In the genomic region with DNA sequence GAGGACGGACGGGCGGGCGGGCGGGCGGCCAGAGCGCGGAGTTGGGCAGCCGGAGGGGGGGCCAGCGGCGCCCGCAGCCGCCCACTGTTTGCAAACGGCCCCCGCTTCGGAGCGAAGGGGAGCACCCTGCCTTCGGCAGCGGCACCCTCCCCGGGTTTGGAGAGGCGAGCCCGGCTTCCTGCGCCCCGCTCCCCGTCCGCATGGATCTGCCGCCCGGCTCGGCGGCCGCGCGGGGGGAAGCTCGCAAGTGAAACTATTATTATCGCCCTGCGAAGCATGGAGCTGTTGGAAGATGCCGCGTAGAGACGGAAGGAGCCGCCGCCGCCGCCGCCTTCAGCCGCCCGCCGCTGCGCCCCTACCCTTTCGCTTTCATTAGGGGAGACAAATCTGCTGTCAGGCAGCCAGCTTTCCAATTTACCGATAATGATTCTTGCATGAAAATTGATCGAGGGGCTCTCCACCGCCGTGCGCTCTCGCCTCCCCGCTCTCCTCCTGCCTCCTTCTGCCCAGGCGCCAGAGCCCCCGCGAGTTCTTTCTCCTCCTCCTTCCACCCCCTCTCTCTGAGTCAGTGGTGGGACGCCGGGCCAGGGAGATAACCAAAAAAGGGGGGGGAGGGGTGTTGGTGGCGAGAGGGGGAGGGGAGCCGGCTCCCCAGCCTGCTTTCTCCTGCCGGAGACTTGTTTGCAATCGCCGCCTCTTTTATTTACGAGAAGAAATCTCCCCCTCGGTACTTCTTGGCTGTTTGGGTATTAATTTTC, we compare ENCODE assay signal across 8 cellular contexts. TPM values are rescaled to one million over a fixed set of nuclear protein-coding genes. Genes with fewer than 3 reads are reported as not detected.
A peak's percentile ranks its signal among the peaks of the same experiment; 100 is the strongest.
DNase-seq lines count a peak whose midpoint lies in the region; ATAC-seq and TF ChIP-seq lines count a peak whose summit lies in the region.

No MANE protein-coding gene starts in this region.

- peak overlapping the region; percentile 67 for H3K4me2 ChIP-seq in mesendoderm (ENCODE audit: low read length)

- H3K27me3 ChIP-seq in duodenal mucosa (ENCODE audit: control insufficient read depth in 1 of 2, insufficient read depth in 2 of 2, low read length in 2 of 2) (no peaks in the 10 kb centered on the region), mesendoderm (ENCODE audit: insufficient read depth, low read length, poor library complexity) (no peaks in the 10 kb centered on the region)

- peaks cover 8% of the 10 kb centered on the region for H3K79me1 ChIP-seq in mesendoderm (ENCODE audit: low read length)

- peak overlapping the region; percentile 70 for H2BK5ac ChIP-seq in mesendoderm (ENCODE audit: low read length)

- peak overlapping the region; percentile 84 for H3K56ac ChIP-seq in mesendoderm (ENCODE audit: low read length)

- peak overlapping the region; percentile 97 for H3K18ac ChIP-seq in mesendoderm (ENCODE audit: low read length)

- no peak overlapping the region for H4K8ac ChIP-seq in mesendoderm (ENCODE audit: low read depth, low read length)

- peaks cover 30 to 46% of the 10 kb centered on the region in 2 donors for H3K4me1 ChIP-seq in duodenal mucosa (ENCODE audit: control insufficient read depth in 1 of 2, insufficient read depth in 2 of 2, low read length in 2 of 2)
- peaks cover 9% of the 10 kb centered on the region for H3K4me1 ChIP-seq in mesendoderm (ENCODE audit: control insufficient read depth, low read depth, low read length)

- no peak for DNase-seq in GM12864 (ENCODE audit: low read depth)
- peak; percentile 62 for DNase-seq in NCI-H1105 treated with DMSO at 0.1 percent for 48 hours (lab: John Stamatoyannopoulos, UW)
- DNase-seq in activated CD4-positive, alpha-beta T cell treated with anti-CD3 and anti-CD28 coated beads, Interleukin-2, amount 50 U/mL, for 24 hours (ENCODE audit: low read depth in 1 of 2, low spot score in 1 of 2) = peak; percentile 33 to 53
- DNase-seq in mesendoderm = peak; percentile 65
- DNase-seq in stimulated activated effector memory CD8-positive, alpha-beta T cell treated with anti-CD3 and anti-CD28 coated beads, Interleukin-12 subunit alpha, Interleukin-12 subunit beta, amount 100 ng/mL, for 72 hours (ENCODE audit: low spot score in 2 of 2) = peak; percentile 44 to 85

- peak overlapping the region; percentile 97 for H3K27ac Mint-ChIP-seq in stimulated activated effector memory CD8-positive, alpha-beta T cell treated with anti-CD3 and anti-CD28 coated beads, Interleukin-12 subunit alpha, Interleukin-12 subunit beta, amount 100 ng/mL, for 72 hours

- peak overlapping the region; percentile 83 for H3K27ac ChIP-seq in duodenal mucosa (ENCODE audit: low read depth, low read length)
- H3K27ac ChIP-seq in mesendoderm (ENCODE audit: low read depth, low read length) = peak overlapping the region; percentile 94

- H3K9me3 Mint-ChIP-seq in stimulated activated effector memory CD8-positive, alpha-beta T cell treated with anti-CD3 and anti-CD28 coated beads, Interleukin-12 subunit alpha, Interleukin-12 subunit beta, amount 100 ng/mL, for 72 hours = no peaks in the 10 kb centered on the region

- H3K4me3 ChIP-seq in GM12864 (ENCODE audit: low read depth, low read length) (peak overlapping the region; percentile 85), duodenal mucosa (ENCODE audit: low read depth in 1 of 2, low read length in 2 of 2) (peak overlapping the region; percentile 85 to 86), mesendoderm (ENCODE audit: low read length) (peak overlapping the region; percentile 80)

- no peak overlapping the region for H4K5ac ChIP-seq in mesendoderm (ENCODE audit: low read length)

- peak overlapping the region; percentile 41 for H2BK15ac ChIP-seq in mesendoderm (replicated peaks; ENCODE audit: low read depth)

- ATAC-seq in stimulated activated effector memory CD8-positive, alpha-beta T cell treated with anti-CD3 and anti-CD28 coated beads, Interleukin-12 subunit alpha, Interleukin-12 subunit beta, amount 100 ng/mL, for 72 hours = peak; percentile 56
- ATAC-seq in HG02884 (IDR thresholded peaks at IDR 0.05; ENCODE audit: unreplicated experiment) (no peak), GM18498 (IDR thresholded peaks at IDR 0.05; ENCODE audit: unreplicated experiment) (no peak)

- no peak overlapping the region for H3K23ac ChIP-seq in mesendoderm (ENCODE audit: low read length)

- H3K4me1 Mint-ChIP-seq in stimulated activated effector memory CD8-positive, alpha-beta T cell treated with anti-CD3 and anti-CD28 coated beads, Interleukin-12 subunit alpha, Interleukin-12 subunit beta, amount 100 ng/mL, for 72 hours = peaks cover 53% of the 10 kb centered on the region

- no peak for TF ChIP-seq CTCF in GM12864 (IDR thresholded peaks at IDR 0.05; ENCODE audit: low read depth, low read length, missing control alignments)

- H2AK5ac ChIP-seq in mesendoderm (ENCODE audit: low read length) = no peak overlapping the region

- H3K36me3 ChIP-seq in duodenal mucosa (ENCODE audit: control insufficient read depth in 1 of 2, insufficient read depth in 2 of 2, low read length in 2 of 2) (no peaks in the 10 kb centered on the region), mesendoderm (ENCODE audit: control insufficient read depth, insufficient read depth, low read length) (no peaks in the 10 kb centered on the region)

- H2BK120ac ChIP-seq in mesendoderm (ENCODE audit: low read depth, low read length) = peak overlapping the region; percentile 54

- no peaks in the 10 kb centered on the region for H3K9me3 ChIP-seq in duodenal mucosa (ENCODE audit: control insufficient read depth in 1 of 2, low read length in 2 of 2)

- peak overlapping the region; percentile 54 to 92 for H3K9ac ChIP-seq in duodenal mucosa (ENCODE audit: low read depth in 1 of 2, low read length in 2 of 2)
- H3K9ac ChIP-seq in mesendoderm (ENCODE audit: low read length) = peak overlapping the region; percentile 77

- H3K36me3 Mint-ChIP-seq in stimulated activated effector memory CD8-positive, alpha-beta T cell treated with anti-CD3 and anti-CD28 coated beads, Interleukin-12 subunit alpha, Interleukin-12 subunit beta, amount 100 ng/mL, for 72 hours = peaks cover 45% of the 10 kb centered on the region

- no CpG with 5 or more reads among the region's 68 CpGs for WGBS in mesendoderm (ENCODE audit: extremely low coverage, insufficient coverage, low lambda C conversion rate)

- peak overlapping the region; percentile 95 for H3K4me3 Mint-ChIP-seq in stimulated activated effector memory CD8-positive, alpha-beta T cell treated with anti-CD3 and anti-CD28 coated beads, Interleukin-12 subunit alpha, Interleukin-12 subunit beta, amount 100 ng/mL, for 72 hours

- peaks cover 24% of the 10 kb centered on the region for H3K79me2 ChIP-seq in mesendoderm (ENCODE audit: control insufficient read depth, insufficient read depth, low read length)

- H3K4ac ChIP-seq in mesendoderm (ENCODE audit: low read depth, low read length) = peak overlapping the region; percentile 92

RNA-seq across cellular contexts. Expression of a gene that starts 58.2 kb away (rescaled TPM):
- polyA plus RNA-seq in mesendoderm (2013, experiment 1 of 2) = 16.7 TPM
- polyA plus RNA-seq in mesendoderm (2013, experiment 2 of 2) = 17.3 TPM
